1 cellular context compared by ENCODE assay signal in the genomic region with DNA sequence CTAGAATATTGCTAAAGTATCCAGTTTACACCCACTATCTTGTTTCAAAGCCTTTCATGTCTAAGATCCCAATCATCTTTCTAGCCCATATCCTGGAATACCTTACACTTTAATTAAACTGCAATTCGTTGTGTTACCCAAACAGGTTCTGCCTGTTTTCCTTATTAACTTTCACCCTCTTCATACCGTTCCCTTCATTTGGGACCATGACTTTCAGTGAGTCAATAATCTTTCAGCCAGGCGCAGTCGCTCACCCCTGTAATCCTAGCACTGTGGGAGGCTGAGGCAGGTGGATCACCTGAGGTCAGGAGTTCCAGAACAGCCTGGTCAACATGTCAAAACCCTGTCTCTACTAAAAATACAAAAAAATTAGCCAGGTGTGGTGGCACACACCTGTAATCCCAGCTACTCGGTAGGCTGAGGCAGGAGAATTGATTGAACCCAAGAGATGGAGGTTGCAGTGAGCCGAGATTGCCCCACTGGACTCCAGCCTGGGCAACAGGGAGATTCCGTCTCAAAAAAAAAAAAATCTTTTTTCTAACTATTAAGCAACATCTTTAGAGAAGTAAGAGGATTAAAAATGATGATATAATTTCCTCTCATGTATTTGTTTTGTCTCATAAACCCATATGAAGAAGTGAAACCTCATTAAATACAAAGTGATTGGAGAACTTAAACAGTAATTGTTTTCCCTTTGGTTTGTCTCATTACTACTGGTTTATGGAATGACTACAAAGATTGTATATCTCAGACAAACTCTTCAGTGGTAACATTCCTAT.
TF ChIP-seq lines count a peak whose summit lies in the region.

No MANE protein-coding gene starts in this region.

TF ChIP-seq in HCT116, 20 proteins besides CTCF, POLR2A, EP300 and RAD21 (continued from another document):
- TF ChIP-seq, protein P1, sequence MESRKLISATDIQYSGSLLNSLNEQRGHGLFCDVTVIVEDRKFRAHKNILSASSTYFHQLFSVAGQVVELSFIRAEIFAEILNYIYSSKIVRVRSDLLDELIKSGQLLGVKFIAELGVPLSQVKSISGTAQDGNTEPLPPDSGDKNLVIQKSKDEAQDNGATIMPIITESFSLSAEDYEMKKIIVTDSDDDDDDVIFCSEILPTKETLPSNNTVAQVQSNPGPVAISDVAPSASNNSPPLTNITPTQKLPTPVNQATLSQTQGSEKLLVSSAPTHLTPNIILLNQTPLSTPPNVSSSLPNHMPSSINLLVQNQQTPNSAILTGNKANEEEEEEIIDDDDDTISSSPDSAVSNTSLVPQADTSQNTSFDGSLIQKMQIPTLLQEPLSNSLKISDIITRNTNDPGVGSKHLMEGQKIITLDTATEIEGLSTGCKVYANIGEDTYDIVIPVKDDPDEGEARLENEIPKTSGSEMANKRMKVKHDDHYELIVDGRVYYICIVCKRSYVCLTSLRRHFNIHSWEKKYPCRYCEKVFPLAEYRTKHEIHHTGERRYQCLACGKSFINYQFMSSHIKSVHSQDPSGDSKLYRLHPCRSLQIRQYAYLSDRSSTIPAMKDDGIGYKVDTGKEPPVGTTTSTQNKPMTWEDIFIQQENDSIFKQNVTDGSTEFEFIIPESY (IDR thresholded peaks at IDR 0.05; ENCODE audit: extremely low read depth, insufficient replicate concordance, low read length) = no peak
- peak; percentile 67; the same call in 1 of the 2 replicates for TF ChIP-seq SP1 (IDR thresholded peaks at IDR 0.05; ENCODE audit: low read depth)
